In genomic region chr4:152079543-152080293, GRCh38 we compare ENCODE assay signal across 15 cellular contexts.
DNase-seq lines count a peak whose midpoint lies in the region; ATAC-seq and TF ChIP-seq lines count a peak whose summit lies in the region.
"Had no signal": no experiment of that assay in that cellular context is flagged by ENCODE, and none has a peak within 500 bp of the region (broad histone marks: within the 10 kb centered on the region; RNA-seq: fewer than 3 reads in every experiment).

No MANE protein-coding gene starts in this region.

- H3K9me3 Mint-ChIP-seq in activated T-cell treated with anti-CD3 and anti-CD28 coated beads, Interleukin-2, amount 50 U/mL, for 4 hours: no peaks in the 10 kb centered on the region
- peaks cover 0 to 8% (median 0%) of the 10 kb centered on the region in 11 donors for H3K9me3 Mint-ChIP-seq in naive thymus-derived CD4-positive, alpha-beta T cell
- H3K9me3 Mint-ChIP-seq: H9 had no signal

- peak overlapping the region; percentile 33 for H3K4me3 Mint-ChIP-seq in activated T-cell treated with anti-CD3 and anti-CD28 coated beads, Interleukin-2, amount 50 U/mL, for 4 hours
- peak overlapping the region; percentile 56 to 85 (median 72) for H3K4me3 Mint-ChIP-seq in naive thymus-derived CD4-positive, alpha-beta T cell
- H3K4me3 Mint-ChIP-seq: H9 had no signal

- peaks cover 76% of the 10 kb centered on the region for H3K4me1 ChIP-seq in KMS-11 (ENCODE audit: low read depth, poor library complexity, severe bottlenecking)
- peaks cover 23 to 37% of the 10 kb centered on the region in 2 donors for H3K4me1 ChIP-seq in naive thymus-derived CD4-positive, alpha-beta T cell (ENCODE audit: control insufficient read depth in 2 of 2, insufficient read depth in 2 of 2, low read length in 2 of 2)

- H3K4me2 ChIP-seq in KMS-11: peak overlapping the region; percentile 80
- H3K4me2 ChIP-seq: smooth muscle cell had no signal

- no peak for TF ChIP-seq CTCF in KMS-11 (conservative IDR thresholded peaks at IDR 0.05; ENCODE audit: low read depth, low read length)

- peak; percentile 49 for DNase-seq in activated T-cell treated with anti-CD3 and anti-CD28 coated beads, Interleukin-2, amount 50 U/mL, for 1 hour
- no peak for DNase-seq in activated T-cell treated with anti-CD3 and anti-CD28 coated beads for 4 hours
- DNase-seq in activated T-cell treated with anti-CD3 and anti-CD28 coated beads, Interleukin-2, amount 50 U/mL, for 4 hours: no peak
- peak in 7 of 9 donors; percentile 35 to 74 (median 66) for DNase-seq in naive thymus-derived CD4-positive, alpha-beta T cell
- no peak for DNase-seq in cerebellum (ENCODE audit: low spot score)
- no peak for DNase-seq in RKO (ENCODE audit: low spot score)
- DNase-seq in LoVo (ENCODE audit: low spot score): no peak
- DNase-seq: ACHN, DMS53, H9, mesendoderm, NCI-H1048, NCI-H446 had no signal

- CTCF ChIA-PET in naive thymus-derived CD4-positive, alpha-beta T cell (lab: Charles Lee): interaction anchor here (0.6 to 1.4 kb wide), 6 partner anchors 10 to 269 kb away, joined by 3 to 5 read pairs (median 3); no protein-coding TSS in a partner anchor

- POLR2A ChIA-PET in naive thymus-derived CD4-positive, alpha-beta T cell (lab: Charles Lee): interaction anchor here (0.6 to 3.9 kb wide), 8 partner anchors 9 to 41 kb away, joined by 3 to 22 read pairs (median 8); no protein-coding TSS in a partner anchor

- H3K9me3 ChIP-seq in naive thymus-derived CD4-positive, alpha-beta T cell (ENCODE audit: control insufficient read depth in 2 of 3, low read length in 3 of 3): no peaks in the 10 kb centered on the region

- no peaks in the 10 kb centered on the region for H3K36me3 ChIP-seq in KMS-11 (ENCODE audit: insufficient read depth)
- no peaks in the 10 kb centered on the region for H3K36me3 ChIP-seq in naive thymus-derived CD4-positive, alpha-beta T cell (ENCODE audit: control insufficient read depth in 2 of 3, insufficient read depth in 3 of 3, low read length in 3 of 3)

- peak overlapping the region; percentile 24; the same call in 1 of the 2 replicates for H2AFZ ChIP-seq in KMS-11 (ENCODE audit: low read depth)

- no peaks in the 10 kb centered on the region for H3K36me3 Mint-ChIP-seq in activated T-cell treated with anti-CD3 and anti-CD28 coated beads, Interleukin-2, amount 50 U/mL, for 4 hours (ENCODE audit: insufficient read depth)
- peaks cover 0 to 29% (median 0%) of the 10 kb centered on the region in 5 donors for H3K36me3 Mint-ChIP-seq in naive thymus-derived CD4-positive, alpha-beta T cell

- H3K27me3 Mint-ChIP-seq in activated T-cell treated with anti-CD3 and anti-CD28 coated beads, Interleukin-2, amount 50 U/mL, for 4 hours (ENCODE audit: low read depth): no peaks in the 10 kb centered on the region
- no peaks in the 10 kb centered on the region for H3K27me3 Mint-ChIP-seq in naive thymus-derived CD4-positive, alpha-beta T cell

- no peaks in the 10 kb centered on the region for H3K27me3 ChIP-seq in KMS-11 (ENCODE audit: insufficient read depth, low read depth)
- H3K27me3 ChIP-seq in naive thymus-derived CD4-positive, alpha-beta T cell (ENCODE audit: control insufficient read depth in 2 of 2, insufficient read depth in 2 of 2, low read length in 2 of 2): no peaks in the 10 kb centered on the region

- H4K20me1 ChIP-seq in KMS-11 (ENCODE audit: insufficient read depth): no peaks in the 10 kb centered on the region

- intact Hi-C loops in naive thymus-derived CD4-positive, alpha-beta T cell (cut with micrococcal nuclease): loop anchor here (1.0 kb wide), 2 partner anchors 11 to 21 kb away; no protein-coding TSS in a partner anchor

- peaks cover 53% of the 10 kb centered on the region for H3K4me1 Mint-ChIP-seq in activated T-cell treated with anti-CD3 and anti-CD28 coated beads, Interleukin-2, amount 50 U/mL, for 4 hours (ENCODE audit: low read depth)
- H3K4me1 Mint-ChIP-seq in naive thymus-derived CD4-positive, alpha-beta T cell: peaks cover 40 to 98% (median 91%) of the 10 kb centered on the region in 7 donors

- no peak overlapping the region for H3K4me3 ChIP-seq in KMS-11 (IDR thresholded peaks at IDR 0.05; ENCODE audit: insufficient read depth, low read depth, low read length)
- peak overlapping the region; percentile 2 for H3K4me3 ChIP-seq in naive thymus-derived CD4-positive, alpha-beta T cell (ENCODE audit: low read length)
- H3K4me3 ChIP-seq: smooth muscle cell had no signal

- peak; percentile 63 to 78 for ATAC-seq in activated T-cell treated with anti-CD3 and anti-CD28 coated beads, Interleukin-2, amount 50 U/mL, for 4 hours
- peak; percentile 86 for ATAC-seq in naive thymus-derived CD4-positive, alpha-beta T cell

- peak overlapping the region; percentile 55 for H3K9ac ChIP-seq in KMS-11

- H3K27ac Mint-ChIP-seq in naive thymus-derived CD4-positive, alpha-beta T cell: peak overlapping the region; percentile 89 to 97 (median 94)
- H3K27ac Mint-ChIP-seq: H9 had no signal

- H3K79me2 ChIP-seq in KMS-11 (ENCODE audit: insufficient read depth, low read depth): no peaks in the 10 kb centered on the region

- peak overlapping the region; percentile 93 for H3K27ac ChIP-seq in KMS-11
- peak overlapping the region; percentile 58 for H3K27ac ChIP-seq in naive thymus-derived CD4-positive, alpha-beta T cell (ENCODE audit: low read depth, low read length)

Comparison
In these comparisons a context has a peak if more than half of its experiments do, and no peak if none do; other contexts are left out.
1. DNase-seq: peak in activated T-cell treated with anti-CD3 and anti-CD28 coated beads, Interleukin-2, amount 50 U/mL, for 1 hour (single experiment) and naive thymus-derived CD4-positive, alpha-beta T cell (7 of 9); none in activated T-cell treated with anti-CD3 and anti-CD28 coated beads for 4 hours (single experiment), activated T-cell treated with anti-CD3 and anti-CD28 coated beads, Interleukin-2, amount 50 U/mL, for 4 hours (single experiment), cerebellum (single experiment), RKO (single experiment) and LoVo (single experiment).